8 cellular contexts compared by ENCODE assay signal in genomic region chr9:129464972-129465833, GRCh38.
DNase-seq lines count a peak whose midpoint lies in the region; ATAC-seq and TF ChIP-seq lines count a peak whose summit lies in the region.

No MANE protein-coding gene starts in this region.

- no peaks in the 10 kb centered on the region for H3K36me3 ChIP-seq in adrenal gland (replicated peaks in 1 of 2)

- H3K4me1 Mint-ChIP-seq in activated naive CD4-positive, alpha-beta T cell treated with anti-CD3 and anti-CD28 coated beads for 36 hours (ENCODE audit: low read depth) = peaks cover 2% of the 10 kb centered on the region
- H3K4me1 Mint-ChIP-seq in type B pancreatic cell (ENCODE audit: unreplicated experiment) = peaks cover 47% of the 10 kb centered on the region
- H3K4me1 Mint-ChIP-seq in activated T-helper 1 cell treated with anti-CD3 and anti-CD28 coated beads, Interleukin-12 subunit alpha, Interleukin-12 subunit beta, Interleukin-2, Interleukin-4 antibody, amounts not matched to agents 30 ng/mL and 10 ng/mL and 1 ng/mL, durations not matched to agents 14 hours and 24 hours and 36 hours (ENCODE audit: low read depth) = peaks cover 13% of the 10 kb centered on the region

- no peaks in the 10 kb centered on the region for H3K27me3 Mint-ChIP-seq in activated naive CD4-positive, alpha-beta T cell treated with anti-CD3 and anti-CD28 coated beads for 36 hours (ENCODE audit: low read depth)
- H3K27me3 Mint-ChIP-seq in type B pancreatic cell = no peaks in the 10 kb centered on the region
- H3K27me3 Mint-ChIP-seq in activated T-helper 1 cell treated with anti-CD3 and anti-CD28 coated beads, Interleukin-12 subunit alpha, Interleukin-12 subunit beta, Interleukin-2, Interleukin-4 antibody, amounts not matched to agents 30 ng/mL and 10 ng/mL and 1 ng/mL, durations not matched to agents 14 hours and 24 hours and 36 hours (ENCODE audit: insufficient read depth) = peaks cover 5% of the 10 kb centered on the region

- H3K36me3 Mint-ChIP-seq in activated naive CD4-positive, alpha-beta T cell treated with anti-CD3 and anti-CD28 coated beads, Interleukin-2, amount 50 U/mL, for 72 hours = no peaks in the 10 kb centered on the region
- H3K36me3 Mint-ChIP-seq in activated naive CD4-positive, alpha-beta T cell treated with anti-CD3 and anti-CD28 coated beads for 36 hours (ENCODE audit: low read depth) = no peaks in the 10 kb centered on the region
- H3K36me3 Mint-ChIP-seq in type B pancreatic cell = no peaks in the 10 kb centered on the region
- no peaks in the 10 kb centered on the region for H3K36me3 Mint-ChIP-seq in activated T-helper 1 cell treated with anti-CD3 and anti-CD28 coated beads, Interleukin-12 subunit alpha, Interleukin-12 subunit beta, Interleukin-2, Interleukin-4 antibody, amounts not matched to agents 30 ng/mL and 10 ng/mL and 1 ng/mL, durations not matched to agents 14 hours and 24 hours and 36 hours (ENCODE audit: low read depth)

- DNase-seq in activated naive CD4-positive, alpha-beta T cell treated with anti-CD3 and anti-CD28 coated beads, Interleukin-2, amount 50 U/mL, for 72 hours (ENCODE audit: low spot score in 2 of 2) = no peak
- no peak for DNase-seq in activated naive CD4-positive, alpha-beta T cell treated with anti-CD3 and anti-CD28 coated beads for 36 hours
- DNase-seq in adrenal gland (peak in 4 of 7 donors; percentile 52 to 73 (median 62)), islet precursor cell (peak; percentile 61), type B pancreatic cell (ENCODE audit: extremely low spot score, unreplicated experiment) (no peak), NCI-H2029 (lab: John Stamatoyannopoulos, UW) (no peak)
- no peak for DNase-seq in activated T-helper 1 cell treated with anti-CD3 and anti-CD28 coated beads, Interleukin-12 subunit alpha, Interleukin-12 subunit beta, Interleukin-2, Interleukin-4 antibody, amounts not matched to agents 30 ng/mL and 10 ng/mL and 1 ng/mL, durations not matched to agents 14 hours and 24 hours and 36 hours (ENCODE audit: low spot score)

- H3K27me3 ChIP-seq in adrenal gland = no peaks in the 10 kb centered on the region

- intact Hi-C loops in activated naive CD4-positive, alpha-beta T cell treated with anti-CD3 and anti-CD28 coated beads for 36 hours (cut with micrococcal nuclease) = no loop called here
- intact Hi-C loops in adrenal gland (cut with DNase I) = loop anchor here in 1 of 2 donors (10.0 kb wide), 1 partner anchor 290 kb away; the partner anchor contains the start of gene IER5L
- intact Hi-C loops in activated T-helper 1 cell treated with anti-CD3 and anti-CD28 coated beads, Interleukin-12 subunit alpha, Interleukin-12 subunit beta, Interleukin-2, Interleukin-4 antibody, amounts not matched to agents 30 ng/mL and 10 ng/mL and 1 ng/mL, durations not matched to agents 14 hours and 24 hours and 36 hours (cut with micrococcal nuclease) = no loop called here

- no peaks in the 10 kb centered on the region for H3K9me3 ChIP-seq in adrenal gland (replicated peaks in 1 of 3)

- no peak for TF ChIP-seq POLR2A in adrenal gland (IDR thresholded peaks at IDR 0.05)

- H3K27ac Mint-ChIP-seq in activated naive CD4-positive, alpha-beta T cell treated with anti-CD3 and anti-CD28 coated beads, Interleukin-2, amount 50 U/mL, for 72 hours = peak overlapping the region; percentile 31 to 47
- no peak overlapping the region for H3K27ac Mint-ChIP-seq in activated naive CD4-positive, alpha-beta T cell treated with anti-CD3 and anti-CD28 coated beads for 36 hours
- peak overlapping the region; percentile 41 for H3K27ac Mint-ChIP-seq in type B pancreatic cell
- no peak overlapping the region for H3K27ac Mint-ChIP-seq in activated T-helper 1 cell treated with anti-CD3 and anti-CD28 coated beads, Interleukin-12 subunit alpha, Interleukin-12 subunit beta, Interleukin-2, Interleukin-4 antibody, amounts not matched to agents 30 ng/mL and 10 ng/mL and 1 ng/mL, durations not matched to agents 14 hours and 24 hours and 36 hours

- peak overlapping the region in 2 of 5 donors; percentile 24 to 41 for H3K27ac ChIP-seq in adrenal gland

- peaks cover 24 to 30% of the 10 kb centered on the region in 2 donors for H3K4me1 ChIP-seq in adrenal gland (replicated peaks in 1 of 2)

- 43 to 78% (median 46%) methylated on average over 8 to 22 of the region's 22 CpGs for WGBS in adrenal gland, 4 donors

- H3K9me3 Mint-ChIP-seq in activated naive CD4-positive, alpha-beta T cell treated with anti-CD3 and anti-CD28 coated beads, Interleukin-2, amount 50 U/mL, for 72 hours = no peaks in the 10 kb centered on the region
- no peaks in the 10 kb centered on the region for H3K9me3 Mint-ChIP-seq in activated naive CD4-positive, alpha-beta T cell treated with anti-CD3 and anti-CD28 coated beads for 36 hours
- no peaks in the 10 kb centered on the region for H3K9me3 Mint-ChIP-seq in type B pancreatic cell
- H3K9me3 Mint-ChIP-seq in activated T-helper 1 cell treated with anti-CD3 and anti-CD28 coated beads, Interleukin-12 subunit alpha, Interleukin-12 subunit beta, Interleukin-2, Interleukin-4 antibody, amounts not matched to agents 30 ng/mL and 10 ng/mL and 1 ng/mL, durations not matched to agents 14 hours and 24 hours and 36 hours = no peaks in the 10 kb centered on the region

- H3K4me3 Mint-ChIP-seq in activated naive CD4-positive, alpha-beta T cell treated with anti-CD3 and anti-CD28 coated beads for 36 hours = no peak overlapping the region
- no peak overlapping the region for H3K4me3 Mint-ChIP-seq in type B pancreatic cell
- H3K4me3 Mint-ChIP-seq in activated T-helper 1 cell treated with anti-CD3 and anti-CD28 coated beads, Interleukin-12 subunit alpha, Interleukin-12 subunit beta, Interleukin-2, Interleukin-4 antibody, amounts not matched to agents 30 ng/mL and 10 ng/mL and 1 ng/mL, durations not matched to agents 14 hours and 24 hours and 36 hours = no peak overlapping the region

- ATAC-seq in activated naive CD4-positive, alpha-beta T cell treated with anti-CD3 and anti-CD28 coated beads, Interleukin-2, amount 50 U/mL, for 72 hours = peak in 1 of 2 donors; percentile 60
- ATAC-seq in HG03457 (IDR thresholded peaks at IDR 0.05; ENCODE audit: unreplicated experiment) = no peak

- TF ChIP-seq CTCF in adrenal gland (IDR thresholded peaks at IDR 0.05) (no peak), type B pancreatic cell (conservative IDR thresholded peaks at IDR 0.05) (no peak)

- CTCF ChIA-PET in activated naive CD4-positive, alpha-beta T cell treated with anti-CD3 and anti-CD28 coated beads for 36 hours (lab: Charles Lee) = interaction anchor here (0.7 kb wide), 1 partner anchor 81 kb away, joined by 5 read pairs; no protein-coding TSS in a partner anchor

- H3K4me3 ChIP-seq in adrenal gland = no peak overlapping the region

Comparison
In these comparisons a context has a peak if more than half of its experiments do, and no peak if none do; other contexts are left out.
1. H3K27ac Mint-ChIP-seq: peak in activated naive CD4-positive, alpha-beta T cell treated with anti-CD3 and anti-CD28 coated beads, Interleukin-2, amount 50 U/mL, for 72 hours (2 of 2) and type B pancreatic cell (single experiment); none in activated naive CD4-positive, alpha-beta T cell treated with anti-CD3 and anti-CD28 coated beads for 36 hours (single experiment) and activated T-helper 1 cell treated with anti-CD3 and anti-CD28 coated beads, Interleukin-12 subunit alpha, Interleukin-12 subunit beta, Interleukin-2, Interleukin-4 antibody, amounts not matched to agents 30 ng/mL and 10 ng/mL and 1 ng/mL, durations not matched to agents 14 hours and 24 hours and 36 hours (single experiment).
2. DNase-seq: peak in adrenal gland (4 of 7) and islet precursor cell (single experiment); none in activated naive CD4-positive, alpha-beta T cell treated with anti-CD3 and anti-CD28 coated beads, Interleukin-2, amount 50 U/mL, for 72 hours (0 of 2), activated naive CD4-positive, alpha-beta T cell treated with anti-CD3 and anti-CD28 coated beads for 36 hours (single experiment), type B pancreatic cell (single experiment), activated T-helper 1 cell treated with anti-CD3 and anti-CD28 coated beads, Interleukin-12 subunit alpha, Interleukin-12 subunit beta, Interleukin-2, Interleukin-4 antibody, amounts not matched to agents 30 ng/mL and 10 ng/mL and 1 ng/mL, durations not matched to agents 14 hours and 24 hours and 36 hours (single experiment) and NCI-H2029 (single experiment).